Comparison of ENCODE assay signal across 1 cellular context in the genomic region with DNA sequence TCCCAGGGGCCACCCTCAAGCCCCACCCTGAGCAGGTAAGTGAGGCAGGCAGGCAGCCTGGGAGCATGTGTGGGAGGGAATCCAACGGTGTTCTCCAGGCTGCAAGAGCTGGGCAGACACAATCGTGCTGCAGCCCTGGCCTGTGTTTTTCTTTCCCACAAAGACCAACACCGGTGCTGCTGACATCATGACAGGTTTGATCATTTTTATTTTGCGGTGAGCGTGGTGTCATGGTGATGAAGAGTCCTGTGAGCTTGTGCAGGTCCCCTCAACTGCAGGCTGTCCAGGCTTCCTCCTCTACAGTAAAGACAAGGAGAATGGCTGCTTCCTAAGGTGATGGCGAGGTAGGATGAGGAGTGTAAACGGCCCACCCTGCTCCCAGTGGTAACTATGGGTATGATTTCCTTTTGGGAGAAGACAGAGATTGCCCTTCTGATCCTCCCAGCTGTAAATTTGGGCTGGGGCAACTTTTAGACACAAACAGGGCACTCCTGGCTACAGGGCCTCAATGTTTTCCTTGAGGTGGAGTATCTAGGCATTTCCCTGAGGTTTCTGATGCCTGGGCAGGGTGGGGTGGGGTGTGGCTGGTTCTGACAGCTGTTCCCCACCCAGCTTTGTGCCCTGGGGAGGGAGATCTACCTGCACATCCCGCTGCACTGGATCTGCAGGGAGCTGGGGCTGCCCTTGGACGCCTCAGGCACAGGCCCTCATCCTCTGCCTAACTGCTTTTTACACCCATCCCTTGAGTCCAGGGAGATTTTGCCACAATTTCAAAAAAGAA.
TF ChIP-seq lines count a peak whose summit lies in the region.

No MANE protein-coding gene starts in this region.

TF ChIP-seq in WTC11, 78 proteins besides CTCF, POLR2A, EP300 and RAD21 (continued from another document):
- TF ChIP-seq, protein P1, sequence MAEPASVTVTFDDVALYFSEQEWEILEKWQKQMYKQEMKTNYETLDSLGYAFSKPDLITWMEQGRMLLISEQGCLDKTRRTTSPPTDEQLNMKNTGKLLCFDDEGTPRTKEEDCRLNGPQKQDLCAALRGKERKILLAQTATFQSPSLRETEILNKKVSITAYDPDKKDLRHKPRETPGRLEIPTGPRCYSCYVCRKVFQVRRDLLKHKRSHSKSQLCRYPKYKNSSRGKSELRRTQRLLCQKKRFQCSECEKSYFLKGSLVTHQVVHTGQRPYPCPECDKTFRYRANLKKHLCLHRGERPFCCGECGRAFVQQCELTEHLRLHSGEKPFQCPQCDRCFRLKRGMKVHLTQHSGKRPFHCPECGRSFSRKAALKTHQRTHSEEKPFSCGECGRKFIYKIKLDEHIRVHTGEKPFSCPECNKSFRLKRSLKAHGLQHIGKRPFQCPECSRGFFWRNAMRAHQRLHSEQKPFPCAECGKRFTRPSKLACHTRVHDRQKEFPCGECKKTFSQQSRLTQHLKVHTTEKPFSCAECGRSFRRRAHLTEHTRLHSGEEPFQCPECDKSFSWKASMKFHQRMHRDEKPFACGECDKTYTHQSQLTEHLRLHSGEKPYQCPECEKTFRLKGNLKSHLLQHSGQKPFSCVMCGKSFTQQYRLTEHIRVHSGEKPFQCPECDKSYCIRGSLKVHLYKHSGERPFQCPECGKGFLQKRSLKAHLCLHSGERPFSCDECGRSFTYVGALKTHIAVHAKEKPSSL (CRISPR knock-in tag; conservative IDR thresholded peaks at IDR 0.05): no peak
- TF ChIP-seq, protein P2, sequence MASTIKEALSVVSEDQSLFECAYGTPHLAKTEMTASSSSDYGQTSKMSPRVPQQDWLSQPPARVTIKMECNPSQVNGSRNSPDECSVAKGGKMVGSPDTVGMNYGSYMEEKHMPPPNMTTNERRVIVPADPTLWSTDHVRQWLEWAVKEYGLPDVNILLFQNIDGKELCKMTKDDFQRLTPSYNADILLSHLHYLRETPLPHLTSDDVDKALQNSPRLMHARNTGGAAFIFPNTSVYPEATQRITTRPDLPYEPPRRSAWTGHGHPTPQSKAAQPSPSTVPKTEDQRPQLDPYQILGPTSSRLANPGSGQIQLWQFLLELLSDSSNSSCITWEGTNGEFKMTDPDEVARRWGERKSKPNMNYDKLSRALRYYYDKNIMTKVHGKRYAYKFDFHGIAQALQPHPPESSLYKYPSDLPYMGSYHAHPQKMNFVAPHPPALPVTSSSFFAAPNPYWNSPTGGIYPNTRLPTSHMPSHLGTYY (CRISPR knock-in tag; IDR thresholded peaks at IDR 0.05): no peak
- TF ChIP-seq, protein P3, sequence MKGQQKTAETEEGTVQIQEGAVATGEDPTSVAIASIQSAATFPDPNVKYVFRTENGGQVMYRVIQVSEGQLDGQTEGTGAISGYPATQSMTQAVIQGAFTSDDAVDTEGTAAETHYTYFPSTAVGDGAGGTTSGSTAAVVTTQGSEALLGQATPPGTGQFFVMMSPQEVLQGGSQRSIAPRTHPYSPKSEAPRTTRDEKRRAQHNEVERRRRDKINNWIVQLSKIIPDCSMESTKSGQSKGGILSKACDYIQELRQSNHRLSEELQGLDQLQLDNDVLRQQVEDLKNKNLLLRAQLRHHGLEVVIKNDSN (CRISPR knock-in tag; IDR thresholded peaks at IDR 0.05): no peak
- TF ChIP-seq SMAD4 (CRISPR knock-in tag; IDR thresholded peaks at IDR 0.05): no peak
- TF ChIP-seq, protein P4, sequence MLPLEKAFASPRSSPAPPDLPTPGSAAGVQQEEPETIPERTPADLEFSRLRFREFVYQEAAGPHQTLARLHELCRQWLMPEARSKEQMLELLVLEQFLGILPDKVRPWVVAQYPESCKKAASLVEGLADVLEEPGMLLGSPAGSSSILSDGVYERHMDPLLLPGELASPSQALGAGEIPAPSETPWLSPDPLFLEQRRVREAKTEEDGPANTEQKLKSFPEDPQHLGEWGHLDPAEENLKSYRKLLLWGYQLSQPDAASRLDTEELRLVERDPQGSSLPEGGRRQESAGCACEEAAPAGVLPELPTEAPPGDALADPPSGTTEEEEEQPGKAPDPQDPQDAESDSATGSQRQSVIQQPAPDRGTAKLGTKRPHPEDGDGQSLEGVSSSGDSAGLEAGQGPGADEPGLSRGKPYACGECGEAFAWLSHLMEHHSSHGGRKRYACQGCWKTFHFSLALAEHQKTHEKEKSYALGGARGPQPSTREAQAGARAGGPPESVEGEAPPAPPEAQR (CRISPR knock-in tag; IDR thresholded peaks at IDR 0.05): no peak
- TF ChIP-seq ZNF263 (CRISPR knock-in tag; IDR thresholded peaks at IDR 0.05; ENCODE audit: low read depth): no peak
- no peak for TF ChIP-seq NFE2L1 (CRISPR knock-in tag; IDR thresholded peaks at IDR 0.05)
- no peak for TF ChIP-seq IRF2 (CRISPR knock-in tag; IDR thresholded peaks at IDR 0.05; ENCODE audit: borderline replicate concordance, low read depth)
- no peak for TF ChIP-seq SP1 (CRISPR knock-in tag; conservative IDR thresholded peaks at IDR 0.05)
- TF ChIP-seq SMAD3 (CRISPR knock-in tag; IDR thresholded peaks at IDR 0.05; ENCODE audit: borderline replicate concordance): no peak
- TF ChIP-seq, protein P5, sequence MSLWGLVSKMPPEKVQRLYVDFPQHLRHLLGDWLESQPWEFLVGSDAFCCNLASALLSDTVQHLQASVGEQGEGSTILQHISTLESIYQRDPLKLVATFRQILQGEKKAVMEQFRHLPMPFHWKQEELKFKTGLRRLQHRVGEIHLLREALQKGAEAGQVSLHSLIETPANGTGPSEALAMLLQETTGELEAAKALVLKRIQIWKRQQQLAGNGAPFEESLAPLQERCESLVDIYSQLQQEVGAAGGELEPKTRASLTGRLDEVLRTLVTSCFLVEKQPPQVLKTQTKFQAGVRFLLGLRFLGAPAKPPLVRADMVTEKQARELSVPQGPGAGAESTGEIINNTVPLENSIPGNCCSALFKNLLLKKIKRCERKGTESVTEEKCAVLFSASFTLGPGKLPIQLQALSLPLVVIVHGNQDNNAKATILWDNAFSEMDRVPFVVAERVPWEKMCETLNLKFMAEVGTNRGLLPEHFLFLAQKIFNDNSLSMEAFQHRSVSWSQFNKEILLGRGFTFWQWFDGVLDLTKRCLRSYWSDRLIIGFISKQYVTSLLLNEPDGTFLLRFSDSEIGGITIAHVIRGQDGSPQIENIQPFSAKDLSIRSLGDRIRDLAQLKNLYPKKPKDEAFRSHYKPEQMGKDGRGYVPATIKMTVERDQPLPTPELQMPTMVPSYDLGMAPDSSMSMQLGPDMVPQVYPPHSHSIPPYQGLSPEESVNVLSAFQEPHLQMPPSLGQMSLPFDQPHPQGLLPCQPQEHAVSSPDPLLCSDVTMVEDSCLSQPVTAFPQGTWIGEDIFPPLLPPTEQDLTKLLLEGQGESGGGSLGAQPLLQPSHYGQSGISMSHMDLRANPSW (CRISPR knock-in tag; conservative IDR thresholded peaks at IDR 0.05; ENCODE audit: low read depth): no peak
- TF ChIP-seq, protein P6, sequence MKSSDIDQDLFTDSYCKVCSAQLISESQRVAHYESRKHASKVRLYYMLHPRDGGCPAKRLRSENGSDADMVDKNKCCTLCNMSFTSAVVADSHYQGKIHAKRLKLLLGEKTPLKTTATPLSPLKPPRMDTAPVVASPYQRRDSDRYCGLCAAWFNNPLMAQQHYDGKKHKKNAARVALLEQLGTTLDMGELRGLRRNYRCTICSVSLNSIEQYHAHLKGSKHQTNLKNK (CRISPR knock-in tag; IDR thresholded peaks at IDR 0.05): no peak
- TF ChIP-seq OVOL2 (CRISPR knock-in tag; IDR thresholded peaks at IDR 0.05; ENCODE audit: borderline replicate concordance): no peak
- no peak for TF ChIP-seq TEAD4 (CRISPR knock-in tag; IDR thresholded peaks at IDR 0.05)
- TF ChIP-seq, protein P7, sequence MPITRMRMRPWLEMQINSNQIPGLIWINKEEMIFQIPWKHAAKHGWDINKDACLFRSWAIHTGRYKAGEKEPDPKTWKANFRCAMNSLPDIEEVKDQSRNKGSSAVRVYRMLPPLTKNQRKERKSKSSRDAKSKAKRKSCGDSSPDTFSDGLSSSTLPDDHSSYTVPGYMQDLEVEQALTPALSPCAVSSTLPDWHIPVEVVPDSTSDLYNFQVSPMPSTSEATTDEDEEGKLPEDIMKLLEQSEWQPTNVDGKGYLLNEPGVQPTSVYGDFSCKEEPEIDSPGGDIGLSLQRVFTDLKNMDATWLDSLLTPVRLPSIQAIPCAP (CRISPR knock-in tag; IDR thresholded peaks at IDR 0.05): no peak
- no peak for TF ChIP-seq ELF4 (CRISPR knock-in tag; IDR thresholded peaks at IDR 0.05; ENCODE audit: low read depth)
- no peak for TF ChIP-seq NR2C2 (CRISPR knock-in tag; IDR thresholded peaks at IDR 0.05)
- TF ChIP-seq, protein P8, sequence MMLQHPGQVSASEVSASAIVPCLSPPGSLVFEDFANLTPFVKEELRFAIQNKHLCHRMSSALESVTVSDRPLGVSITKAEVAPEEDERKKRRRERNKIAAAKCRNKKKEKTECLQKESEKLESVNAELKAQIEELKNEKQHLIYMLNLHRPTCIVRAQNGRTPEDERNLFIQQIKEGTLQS (CRISPR knock-in tag; conservative IDR thresholded peaks at IDR 0.05): no peak
